Comparison of ENCODE assay signal across 17 cellular contexts in the genomic region with DNA sequence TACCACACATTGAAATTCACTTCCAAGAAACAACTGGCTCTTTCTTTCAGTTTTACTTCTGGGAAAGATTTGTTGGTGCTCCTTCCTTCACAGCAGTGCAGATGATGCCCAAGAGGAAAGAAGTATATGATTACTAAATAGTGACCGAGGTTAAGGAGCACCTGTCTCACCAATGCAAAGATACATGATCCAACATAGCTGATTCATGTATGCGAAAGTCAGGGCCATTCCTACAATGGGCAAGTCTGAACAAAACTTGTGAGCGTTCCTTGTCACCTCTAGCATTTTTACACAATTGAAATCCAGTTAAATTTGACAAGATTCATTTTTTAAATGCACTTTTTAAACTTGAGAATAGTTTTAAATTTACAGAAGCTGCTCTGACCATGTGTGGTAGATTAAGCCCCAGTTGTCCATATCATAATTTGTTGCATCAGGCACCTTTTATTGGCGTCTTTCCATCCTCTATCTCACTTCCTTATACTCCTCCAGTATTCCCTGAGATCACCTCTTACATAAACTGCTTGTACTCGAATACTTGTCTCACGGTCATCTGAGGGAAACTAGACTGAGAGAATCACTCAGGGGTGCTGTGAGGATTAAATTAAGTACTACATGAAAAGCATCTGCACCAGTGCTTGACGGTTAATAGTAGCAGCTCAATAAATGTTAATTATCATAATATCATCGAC.
DNase-seq lines count a peak whose midpoint lies in the region; ATAC-seq and TF ChIP-seq lines count a peak whose summit lies in the region.
"Had no signal": no experiment of that assay in that cellular context is flagged by ENCODE, and none has a peak within 500 bp of the region (broad histone marks: within the 10 kb centered on the region; RNA-seq: fewer than 3 reads in every experiment).

No MANE protein-coding gene starts in this region.

- H3K36me3 Mint-ChIP-seq in naive thymus-derived CD4-positive, alpha-beta T cell, result no peaks in the 10 kb centered on the region

- H3K4me3 Mint-ChIP-seq in naive thymus-derived CD4-positive, alpha-beta T cell, result no peak overlapping the region
- H3K4me3 Mint-ChIP-seq: HFFc6 had no signal

- peak; percentile 24 for DNase-seq in H4 (ENCODE audit: low spot score)
- DNase-seq in OCI-M1 (lab: John Stamatoyannopoulos, UW), result peak; percentile 25
- DNase-seq in epithelial cell of prostate (ENCODE audit: low read depth, low spot score), result peak; percentile 95
- DNase-seq in mucosa of descending colon, result no peak
- no peak for DNase-seq in naive thymus-derived CD4-positive, alpha-beta T cell
- DNase-seq: AML-193, DMS79 treated with DMSO at 0.1 percent for 48 hours, GOT3, HFFc6, Karpas-422, NCI-H1417 treated with DMSO at 0.1 percent for 48 hours, NCI-H524 treated with DMSO at 0.1 percent for 48 hours had no signal

- no peaks in the 10 kb centered on the region for H3K27me3 ChIP-seq in naive thymus-derived CD4-positive, alpha-beta T cell (ENCODE audit: control insufficient read depth in 2 of 2, insufficient read depth in 2 of 2, low read length in 2 of 2)

- H3K9me3 ChIP-seq in mucosa of descending colon, result no peaks in the 10 kb centered on the region
- no peaks in the 10 kb centered on the region for H3K9me3 ChIP-seq in naive thymus-derived CD4-positive, alpha-beta T cell (ENCODE audit: control insufficient read depth in 2 of 3, low read length in 3 of 3)

- POLR2A ChIA-PET in naive thymus-derived CD4-positive, alpha-beta T cell (lab: Charles Lee), result no interaction called here

- no peaks in the 10 kb centered on the region for H3K4me1 Mint-ChIP-seq in naive thymus-derived CD4-positive, alpha-beta T cell

- CTCF ChIA-PET in naive thymus-derived CD4-positive, alpha-beta T cell (lab: Charles Lee), result no interaction called here

- peaks cover 0 to 9% (median 2%) of the 10 kb centered on the region in 11 donors for H3K9me3 Mint-ChIP-seq in naive thymus-derived CD4-positive, alpha-beta T cell

- peak overlapping the region; percentile 94 for H3K27ac ChIP-seq in epithelial cell of prostate
- no peak overlapping the region for H3K27ac ChIP-seq in naive thymus-derived CD4-positive, alpha-beta T cell (ENCODE audit: low read depth, low read length)
- H3K27ac ChIP-seq: PC-9 had no signal

- H3K4me3 ChIP-seq in mucosa of descending colon, result no peak overlapping the region
- H3K4me3 ChIP-seq in naive thymus-derived CD4-positive, alpha-beta T cell (ENCODE audit: low read length), result no peak overlapping the region
- H3K4me3 ChIP-seq: PC-9 had no signal

- no peaks in the 10 kb centered on the region for H3K27me3 Mint-ChIP-seq in naive thymus-derived CD4-positive, alpha-beta T cell

- no peak for TF ChIP-seq POLR2A in GM18505 (IDR thresholded peaks at IDR 0.05; ENCODE audit: borderline replicate concordance, extremely low read depth, insufficient read depth, insufficient read length)

- TF ChIP-seq CTCF in mucosa of descending colon (IDR thresholded peaks at IDR 0.05), result no peak

- ATAC-seq in mucosa of descending colon (peak; percentile 30), HG03159 (IDR thresholded peaks at IDR 0.05; ENCODE audit: unreplicated experiment) (no peak), GM21576 (IDR thresholded peaks at IDR 0.05; ENCODE audit: unreplicated experiment) (no peak), GM18505 (IDR thresholded peaks at IDR 0.05; ENCODE audit: unreplicated experiment) (no peak)
- ATAC-seq in naive thymus-derived CD4-positive, alpha-beta T cell, result no peak
- ATAC-seq: Right ventricle myocardium inferior had no signal

- H3K36me3 ChIP-seq in mucosa of descending colon (ENCODE audit: low read depth), result no peaks in the 10 kb centered on the region
- H3K36me3 ChIP-seq in naive thymus-derived CD4-positive, alpha-beta T cell (ENCODE audit: control insufficient read depth in 2 of 3, insufficient read depth in 3 of 3, low read length in 3 of 3), result no peaks in the 10 kb centered on the region

- no peak overlapping the region for H3K27ac Mint-ChIP-seq in naive thymus-derived CD4-positive, alpha-beta T cell
- H3K27ac Mint-ChIP-seq: HFFc6 had no signal

- no peaks in the 10 kb centered on the region for H3K4me1 ChIP-seq in mucosa of descending colon (ENCODE audit: low read depth)
- H3K4me1 ChIP-seq in naive thymus-derived CD4-positive, alpha-beta T cell (ENCODE audit: control insufficient read depth in 2 of 2, insufficient read depth in 2 of 2, low read length in 2 of 2), result no peaks in the 10 kb centered on the region

- intact Hi-C loops in mucosa of descending colon (cut with DNase I, micrococcal nuclease), result no loop called here
- intact Hi-C loops in naive thymus-derived CD4-positive, alpha-beta T cell (cut with micrococcal nuclease), result no loop called here

Comparison
In these comparisons a context has a peak if more than half of its experiments do, and no peak if none do; other contexts are left out.
1. DNase-seq: peak in H4 (single experiment), OCI-M1 (single experiment) and epithelial cell of prostate (single experiment); none in mucosa of descending colon (0 of 3) and naive thymus-derived CD4-positive, alpha-beta T cell (0 of 9).